In the genomic region with DNA sequence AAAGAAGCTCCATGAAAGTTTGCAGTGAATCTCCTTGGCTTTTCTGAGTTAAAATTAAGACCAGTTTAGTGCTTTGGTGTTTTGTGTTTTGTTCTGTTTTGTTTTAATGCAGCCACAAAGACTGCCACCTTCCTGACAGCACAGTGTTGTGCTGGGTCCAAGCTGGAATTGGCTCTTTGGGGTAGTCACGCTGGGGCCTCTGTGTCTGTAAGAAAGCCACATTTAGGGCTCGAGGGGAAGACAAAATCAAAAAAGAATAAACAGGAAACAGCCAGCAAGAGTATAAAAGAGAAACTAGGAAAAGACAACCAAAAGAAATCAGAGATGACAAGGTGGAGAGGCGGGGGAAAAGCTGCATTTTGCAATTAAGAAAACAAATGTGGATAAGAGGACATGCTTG, we compare ENCODE assay signal across 14 cellular contexts.
DNase-seq lines count a peak whose midpoint lies in the region; ATAC-seq, FAIRE-seq and TF ChIP-seq lines count a peak whose summit lies in the region.
"Had no signal": no experiment of that assay in that cellular context is flagged by ENCODE, and none has a peak within 500 bp of the region (broad histone marks: within the 10 kb centered on the region; RNA-seq: fewer than 3 reads in every experiment).

No MANE protein-coding gene starts in this region.

- H3K4me3 ChIP-seq in A673 (ENCODE audit: low read depth, low read length, poor library complexity, severe bottlenecking): no peak overlapping the region

- intact Hi-C loops in A673 (cut with micrococcal nuclease; ENCODE audit: unreplicated experiment): no loop called here
- intact Hi-C loops in dendritic cell treated with granulocyte-macrophage colony-stimulating factor and Interleukin-4, amounts not matched to agents 40 ng/mL and 50 ng/mL, for 4 days (cut with micrococcal nuclease): no loop called here
- intact Hi-C loops in posterior cingulate gyrus (cut with DNase I): no loop called here

- H3K9me3 Mint-ChIP-seq in dendritic cell treated with granulocyte-macrophage colony-stimulating factor and Interleukin-4, amounts not matched to agents 40 ng/mL and 50 ng/mL, for 4 days: no peaks in the 10 kb centered on the region
- H3K9me3 Mint-ChIP-seq in naive B cell: peaks cover 0 to 2% (median 0%) of the 10 kb centered on the region in 7 donors

- peak overlapping the region; percentile 25 for H3K27ac ChIP-seq in A673 (ENCODE audit: low read depth, low read length, poor library complexity, severe bottlenecking)
- H3K27ac ChIP-seq in KOPT-K1 (ENCODE audit: low read depth, low read length, poor library complexity, severe bottlenecking): peak overlapping the region; percentile 8
- H3K27ac ChIP-seq: HL-60 had no signal

- no peak for TF ChIP-seq CTCF in A673 (conservative IDR thresholded peaks at IDR 0.05; ENCODE audit: low read depth, low read length)

- H3K4me1 ChIP-seq in A673 (ENCODE audit: insufficient read depth, low read length, poor library complexity, severe bottlenecking): peaks cover 38% of the 10 kb centered on the region

- peaks cover 27% of the 10 kb centered on the region for H3K36me3 Mint-ChIP-seq in dendritic cell treated with granulocyte-macrophage colony-stimulating factor and Interleukin-4, amounts not matched to agents 40 ng/mL and 50 ng/mL, for 4 days (ENCODE audit: low read depth)
- H3K36me3 Mint-ChIP-seq in naive B cell: peaks cover 27 to 30% of the 10 kb centered on the region in 2 donors

- no peaks in the 10 kb centered on the region for H3K27me3 ChIP-seq in A673 (replicated peaks; ENCODE audit: insufficient read depth, low read depth, low read length, poor library complexity)

- H3K4me1 Mint-ChIP-seq in dendritic cell treated with granulocyte-macrophage colony-stimulating factor and Interleukin-4, amounts not matched to agents 40 ng/mL and 50 ng/mL, for 4 days (ENCODE audit: low read depth): peaks cover 4% of the 10 kb centered on the region
- H3K4me1 Mint-ChIP-seq in naive B cell: peaks cover 7 to 38% (median 17%) of the 10 kb centered on the region in 3 donors

- H3K36me3 ChIP-seq in A673 (ENCODE audit: insufficient read depth, low read length, poor library complexity, severe bottlenecking) (no peaks in the 10 kb centered on the region), KOPT-K1 (ENCODE audit: insufficient read depth, low read length) (peaks cover 37% of the 10 kb centered on the region)

- no peak for FAIRE-seq in GM12892 (lab: Jason Lieb, UNC)

- peak overlapping the region; percentile 23 for H3K27ac Mint-ChIP-seq in dendritic cell treated with granulocyte-macrophage colony-stimulating factor and Interleukin-4, amounts not matched to agents 40 ng/mL and 50 ng/mL, for 4 days
- peak overlapping the region in 5 of 6 donors; percentile 0 to 95 (median 17) for H3K27ac Mint-ChIP-seq in naive B cell

- TF ChIP-seq POLR2A in GM12892 (IDR thresholded peaks at IDR 0.05; ENCODE audit: low read depth, low read length): no peak

- H3K9me3 ChIP-seq in A673 (ENCODE audit: low read depth, low read length, poor library complexity, severe bottlenecking) (no peaks in the 10 kb centered on the region), KOPT-K1 (ENCODE audit: insufficient read depth, low read length, poor library complexity, severe bottlenecking) (no peaks in the 10 kb centered on the region)

- H3K27me3 Mint-ChIP-seq in dendritic cell treated with granulocyte-macrophage colony-stimulating factor and Interleukin-4, amounts not matched to agents 40 ng/mL and 50 ng/mL, for 4 days: no peaks in the 10 kb centered on the region
- H3K27me3 Mint-ChIP-seq in naive B cell: no peaks in the 10 kb centered on the region

- no peak overlapping the region for H3K4me3 Mint-ChIP-seq in dendritic cell treated with granulocyte-macrophage colony-stimulating factor and Interleukin-4, amounts not matched to agents 40 ng/mL and 50 ng/mL, for 4 days
- H3K4me3 Mint-ChIP-seq in naive B cell: no peak overlapping the region

- CTCF ChIA-PET in A673 (lab: Charles Lee): no interaction called here

- POLR2A ChIA-PET in A673 (lab: Charles Lee; ENCODE audit: low non-redundant PET): interaction anchor here (0.5 kb wide), 1 partner anchor 1974 kb away, joined by 3 read pairs; no protein-coding TSS in a partner anchor

- no peak for ATAC-seq in naive B cell (ENCODE audit: low read depth in 2 of 2)

- BruUV-seq in A673 (replicated peaks; lab: Mats Ljungman, UMichigan): no TSS peak

- peak; percentile 14 for DNase-seq in A673 (ENCODE audit: low spot score)
- no peak for DNase-seq in naive B cell
- no peak for DNase-seq in NCI-H1105 (lab: John Stamatoyannopoulos, UW)
- no peak for DNase-seq in GM12892 (ENCODE audit: insufficient read length)
- DNase-seq in posterior cingulate gyrus: no peak
- no peak for DNase-seq in activated gamma-delta T cell treated with Interleukin-2 at 50 U/mL for 16 hours
- DNase-seq: activated effector memory CD4-positive, alpha-beta T cell treated with Interleukin-2 at 50 U/mL for 16 hours; C1 segment of cervical spinal cord; effector CD4-positive, alpha-beta T cell; NCI-H1417 treated with DMSO at 0.1 percent for 48 hours; NK-92 treated with Interleukin-12 subunit alpha and Interleukin-12 subunit beta, amount 100 ng/mL, for 24 hours had no signal
